8 cellular contexts compared by ENCODE assay signal in genomic region chr10:93821051-93821772, GRCh38.
DNase-seq lines count a peak whose midpoint lies in the region; ATAC-seq and TF ChIP-seq lines count a peak whose summit lies in the region.

No MANE protein-coding gene starts in this region.

- H3K4me2 ChIP-seq in hepatocyte: no peak overlapping the region

- H3K27ac ChIP-seq in hepatocyte: no peak overlapping the region

- peak; percentile 31 for DNase-seq in AG08395 (ENCODE audit: low spot score)
- peak; percentile 26 for DNase-seq in HCEC 1CT
- DNase-seq in SK-MEL-5 (ENCODE audit: low read depth, low spot score): peak; percentile 64
- peak; percentile 36 for DNase-seq in hepatocyte (ENCODE audit: low spot score)
- no peak for DNase-seq in SKM-1 (lab: John Stamatoyannopoulos, UW; ENCODE audit: unreplicated experiment)
- no peak for DNase-seq in islet precursor cell

- H3K9me3 ChIP-seq in hepatocyte (ENCODE audit: low read depth): no peaks in the 10 kb centered on the region

- H3K36me3 ChIP-seq in hepatocyte (replicated peaks; ENCODE audit: insufficient read depth, low read depth): no peaks in the 10 kb centered on the region

- H3K4me1 ChIP-seq in hepatocyte (ENCODE audit: insufficient read depth): no peaks in the 10 kb centered on the region

- in situ Hi-C loops in SK-MEL-5 (cut with HindIII; ENCODE audit: low pct_unique_long_range_greater_than_20kb, low sequenced_read_pairs): no loop called here

- no peaks in the 10 kb centered on the region for H4K20me1 ChIP-seq in hepatocyte (ENCODE audit: insufficient read depth, poor library complexity, severe bottlenecking)

- 63% methylated on average over 4 of the region's 4 CpGs for WGBS in hepatocyte (ENCODE audit: low lambda C conversion rate, missing lambda C conversion rate)

- no peak overlapping the region for H3K4me3 ChIP-seq in hepatocyte

- H3K27me3 ChIP-seq in hepatocyte: no peaks in the 10 kb centered on the region

- no peaks in the 10 kb centered on the region for H3K9me2 ChIP-seq in hepatocyte (replicated peaks; ENCODE audit: insufficient read depth)

- ATAC-seq in HG03175 (IDR thresholded peaks at IDR 0.05; ENCODE audit: unreplicated experiment) (no peak), GM18858 (IDR thresholded peaks at IDR 0.05; ENCODE audit: unreplicated experiment) (no peak)

- no peaks in the 10 kb centered on the region for H3K79me2 ChIP-seq in hepatocyte

- no peak overlapping the region for H2AFZ ChIP-seq in hepatocyte

- TF ChIP-seq CTCF in hepatocyte (IDR thresholded peaks at IDR 0.05; ENCODE audit: poor library complexity): peak; percentile 66

Comparison
In these comparisons a context has a peak if more than half of its experiments do, and no peak if none do; other contexts are left out.
1. DNase-seq: peak in AG08395 (single experiment), HCEC 1CT (single experiment), SK-MEL-5 (single experiment) and hepatocyte (single experiment); none in SKM-1 (single experiment) and islet precursor cell (single experiment).